ENCODE assay signal across 18 cellular contexts in the genomic region with DNA sequence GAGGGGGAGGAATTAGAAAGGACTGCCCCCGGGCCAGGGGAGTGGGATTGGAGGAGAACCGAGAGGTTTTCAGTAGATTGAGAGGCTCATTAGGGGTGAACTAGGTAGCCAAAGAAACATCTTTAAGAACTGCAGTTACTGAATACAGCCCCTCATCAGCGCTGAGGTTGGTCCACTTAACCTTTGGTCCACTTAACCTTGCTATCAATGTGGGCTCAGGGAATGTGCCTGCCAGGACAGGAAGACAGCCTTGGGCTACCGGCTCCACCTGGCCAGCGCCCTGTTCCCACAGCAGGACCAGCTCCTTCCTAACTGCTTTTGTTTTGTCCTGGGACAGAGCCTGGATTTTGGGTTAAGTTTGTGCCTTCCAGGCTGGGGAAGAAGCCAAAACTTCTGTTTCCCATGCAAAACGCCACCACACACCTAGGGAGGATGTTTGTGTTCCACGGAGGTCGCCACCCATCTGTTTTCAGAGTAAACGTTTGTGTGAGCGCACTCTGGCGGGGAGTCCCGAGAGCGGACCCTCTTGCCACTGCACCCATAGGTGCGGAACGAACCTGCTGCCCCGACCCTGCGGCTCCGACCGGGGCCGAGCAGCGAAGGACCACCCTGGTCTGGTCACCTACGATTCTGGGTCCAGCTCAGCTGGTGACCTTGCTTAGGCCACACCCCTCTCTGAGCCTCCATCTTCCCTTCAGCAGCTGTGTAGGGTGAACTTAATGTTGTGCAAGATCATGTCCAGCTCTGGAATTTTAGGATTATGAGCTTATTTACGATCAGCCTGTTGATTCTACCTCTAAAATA.
"Had no signal": no experiment of that assay in that cellular context is flagged by ENCODE, and none has a peak within 500 bp of the region (broad histone marks: within the 10 kb centered on the region; RNA-seq: fewer than 3 reads in every experiment).

No MANE protein-coding gene starts in this region.

- ATAC-seq: activated CD8-positive, alpha-beta T cell treated with anti-CD3 and anti-CD28 coated beads, Interleukin-2, amount 10 ng/mL, durations not matched to agents 7 days and 5 days; activated naive CD4-positive, alpha-beta T cell treated with anti-CD3 and anti-CD28 coated beads, Interleukin-2, amount 50 U/mL, for 72 hours; foreskin keratinocyte; pancreas had no signal

- H3K4me1 Mint-ChIP-seq: activated CD4-positive, alpha-beta T cell treated with anti-CD3 and anti-CD28 coated beads, Interleukin-2, amount 10 ng/mL, durations not matched to agents 24 days and 14 days had no signal

- H3K27me3 ChIP-seq: colonic mucosa, foreskin keratinocyte, pancreas, tibial nerve had no signal

- H3K27me3 Mint-ChIP-seq: activated CD4-positive, alpha-beta T cell treated with anti-CD3 and anti-CD28 coated beads, Interleukin-2, amount 10 ng/mL, durations not matched to agents 24 days and 14 days had no signal

- H3K4me3 ChIP-seq: colonic mucosa, lung, pancreas, tibial nerve had no signal

- H3K9me3 ChIP-seq: colonic mucosa, pancreas, tibial nerve had no signal

- DNase-seq: activated CD4-positive, alpha-beta T cell treated with anti-CD3 and anti-CD28 coated beads, Interleukin-2, amount 10 ng/mL, durations not matched to agents 24 days and 14 days; activated CD4-positive, CD25-positive, alpha-beta regulatory T cell; activated CD8-positive, alpha-beta memory T cell treated with anti-CD3 and anti-CD28 coated beads, Interleukin-2, amount 50 U/mL, for 4 hours; activated CD8-positive, alpha-beta T cell treated with anti-CD3 and anti-CD28 coated beads, Interleukin-2, amount 10 ng/mL, durations not matched to agents 7 days and 5 days; activated effector memory CD4-positive, alpha-beta T cell treated with anti-CD3 and anti-CD28 coated beads, Interleukin-2, amount 50 U/mL, for 16 hours; activated T-cell treated with anti-CD3 and anti-CD28 coated beads, Interleukin-2, amount 50 U/mL, for 48 hours; central memory CD4-positive, alpha-beta T cell; colonic mucosa; effector CD4-positive, alpha-beta T cell; foreskin keratinocyte; pancreas; stimulated activated CD4-positive, alpha-beta T cell treated with anti-CD3 and anti-CD28 coated beads, Interleukin-2, amount 100 ng/mL, for 48 hours; stimulated activated naive CD4-positive, alpha-beta T cell; substantia nigra had no signal

- H3K4me1 ChIP-seq: colonic mucosa, foreskin keratinocyte, pancreas had no signal

- H3K27ac ChIP-seq: colonic mucosa, foreskin keratinocyte, pancreas, tibial nerve had no signal

- FAIRE-seq: pancreas had no signal

- H3K36me3 Mint-ChIP-seq: activated naive CD4-positive, alpha-beta T cell treated with anti-CD3 and anti-CD28 coated beads, Interleukin-2, amount 50 U/mL, for 72 hours had no signal

- H3K9me3 Mint-ChIP-seq: activated CD4-positive, alpha-beta T cell treated with anti-CD3 and anti-CD28 coated beads, Interleukin-2, amount 10 ng/mL, durations not matched to agents 24 days and 14 days; activated naive CD4-positive, alpha-beta T cell treated with anti-CD3 and anti-CD28 coated beads, Interleukin-2, amount 50 U/mL, for 72 hours; T-helper 2 cell treated with Interferon-gamma antibody and Interleukin-4, amounts not matched to agents 5 μg/mL and 100 μg/mL, for 36 hours had no signal

- H3K4me3 Mint-ChIP-seq: activated CD4-positive, alpha-beta T cell treated with anti-CD3 and anti-CD28 coated beads, Interleukin-2, amount 10 ng/mL, durations not matched to agents 24 days and 14 days; activated CD8-positive, alpha-beta T cell treated with anti-CD3 and anti-CD28 coated beads, Interleukin-2, amount 10 ng/mL, durations not matched to agents 7 days and 5 days; T-helper 2 cell treated with Interferon-gamma antibody and Interleukin-4, amounts not matched to agents 5 μg/mL and 100 μg/mL, for 36 hours had no signal

- H3K27ac Mint-ChIP-seq: activated CD4-positive, alpha-beta T cell treated with anti-CD3 and anti-CD28 coated beads, Interleukin-2, amount 10 ng/mL, durations not matched to agents 24 days and 14 days; activated CD8-positive, alpha-beta T cell treated with anti-CD3 and anti-CD28 coated beads, Interleukin-2, amount 10 ng/mL, durations not matched to agents 7 days and 5 days had no signal

- H3K36me3 ChIP-seq: colonic mucosa, pancreas had no signal
